In the genomic region with DNA sequence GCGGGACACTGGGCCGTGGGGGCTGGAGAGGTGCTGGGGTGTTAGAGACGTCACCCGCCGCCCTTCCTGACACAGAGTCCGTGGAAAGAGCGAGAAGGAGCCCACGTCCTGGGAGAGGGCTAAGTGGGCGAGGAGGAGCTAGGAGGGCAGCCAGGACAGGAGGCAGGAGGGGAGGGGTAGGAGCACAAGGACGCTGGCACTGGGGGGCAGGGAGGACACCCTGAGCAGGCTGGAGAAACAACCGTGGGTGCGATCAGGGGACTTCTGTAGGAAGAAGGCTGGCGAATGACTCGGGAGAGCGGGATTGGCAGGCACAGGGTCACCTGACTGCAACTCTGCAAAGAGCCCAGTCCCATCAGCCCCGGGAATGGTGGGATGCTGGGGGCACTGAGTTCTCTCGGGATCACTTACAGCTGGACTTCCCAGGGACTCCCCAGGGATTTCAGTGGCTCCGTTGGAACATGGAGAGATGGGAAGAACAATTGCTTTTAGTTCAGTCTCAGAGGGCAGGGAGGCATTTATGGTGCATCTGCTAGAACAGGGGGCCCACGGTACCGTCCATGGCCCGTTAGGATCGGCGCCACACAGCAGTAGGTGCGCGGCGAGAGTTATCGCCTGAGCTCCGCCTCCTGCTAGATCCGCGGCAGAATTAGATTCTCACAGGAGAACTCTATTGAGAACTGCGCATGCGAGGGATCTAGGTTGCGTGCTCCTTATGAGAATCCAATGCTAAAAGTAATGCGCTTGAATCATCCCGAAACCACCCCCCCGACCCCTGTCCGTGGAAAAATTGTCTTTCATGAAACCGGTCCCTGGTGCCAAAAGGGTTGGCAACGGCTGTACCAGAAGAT, we compare ENCODE assay signal across 9 cellular contexts. TPM values are rescaled to one million over a fixed set of nuclear protein-coding genes. Genes with fewer than 3 reads are reported as not detected.
DNase-seq lines count a peak whose midpoint lies in the region; ATAC-seq and TF ChIP-seq lines count a peak whose summit lies in the region.
"Had no signal": no experiment of that assay in that cellular context is flagged by ENCODE, and none has a peak within 500 bp of the region (broad histone marks: within the 10 kb centered on the region; RNA-seq: fewer than 3 reads in every experiment).

No MANE protein-coding gene starts in this region.

- ATAC-seq in natural killer cell (peak in 1 of 3 donors; percentile 64), GM21737 (IDR thresholded peaks at IDR 0.05; ENCODE audit: unreplicated experiment) (no peak), GM19463 (IDR thresholded peaks at IDR 0.05; ENCODE audit: unreplicated experiment) (no peak), GM18858 (IDR thresholded peaks at IDR 0.05; ENCODE audit: unreplicated experiment) (no peak), GM21423 (IDR thresholded peaks at IDR 0.05; ENCODE audit: unreplicated experiment) (no peak)

- DNase-seq in ELR (ENCODE audit: low read depth): peak; percentile 54
- peak; percentile 49 to 76 for DNase-seq in NCI-H526 (lab: John Stamatoyannopoulos, UW)
- no peak for DNase-seq in natural killer cell

- no peak for TF ChIP-seq CTCF in natural killer cell (IDR thresholded peaks at IDR 0.05)

- peaks cover 16 to 17% of the 10 kb centered on the region in 2 donors for H3K4me1 Mint-ChIP-seq in natural killer cell

- no peaks in the 10 kb centered on the region for H3K9me3 ChIP-seq in duodenal mucosa (ENCODE audit: control insufficient read depth in 1 of 2, low read length in 2 of 2)

- H3K36me3 Mint-ChIP-seq in natural killer cell: peaks cover 15% of the 10 kb centered on the region

- H3K4me3 ChIP-seq in duodenal mucosa (ENCODE audit: low read depth in 1 of 2, low read length in 2 of 2): peak overlapping the region; percentile 59 to 62

- H3K36me3 ChIP-seq in duodenal mucosa (ENCODE audit: control insufficient read depth in 1 of 2, insufficient read depth in 2 of 2, low read length in 2 of 2): peaks cover 16 to 22% of the 10 kb centered on the region in 2 donors

- H3K9me3 Mint-ChIP-seq in natural killer cell: no peaks in the 10 kb centered on the region

- H3K27ac Mint-ChIP-seq in natural killer cell: no peak overlapping the region

- H3K4me1 ChIP-seq in duodenal mucosa (ENCODE audit: control insufficient read depth in 1 of 2, insufficient read depth in 2 of 2, low read length in 2 of 2): peaks cover 0 to 7% of the 10 kb centered on the region in 2 donors

- intact Hi-C loops in natural killer cell (cut with micrococcal nuclease): no loop called here

- H3K27me3 Mint-ChIP-seq in natural killer cell (ENCODE audit: low read depth in 2 of 2): peaks cover 11 to 24% of the 10 kb centered on the region in 2 donors

- H3K27ac ChIP-seq in duodenal mucosa (ENCODE audit: low read depth, low read length): no peak overlapping the region
- H3K27ac ChIP-seq: KMS-11 had no signal

- peak overlapping the region; percentile 40 for H3K4me3 Mint-ChIP-seq in natural killer cell

- H3K27me3 ChIP-seq in duodenal mucosa (ENCODE audit: control insufficient read depth in 1 of 2, insufficient read depth in 2 of 2, low read length in 2 of 2): no peaks in the 10 kb centered on the region

- H3K9ac ChIP-seq in duodenal mucosa (ENCODE audit: low read depth in 1 of 2, low read length in 2 of 2): no peak overlapping the region
- H3K9ac ChIP-seq: KMS-11 had no signal

RNA-seq across cellular contexts. Expression of a gene that starts 24.3 kb away (rescaled TPM):
- total RNA-seq in natural killer cell: 10 to 100 TPM; 17.0 to 23.4 (median 18.6) TPM

RNA-seq across cellular contexts. Expression of a gene that starts 24.5 kb away (rescaled TPM):
- 1 to 10 TPM; 3.2 to 6.6 (median 5.2) TPM for total RNA-seq in natural killer cell

RNA-seq across cellular contexts. Expression of a gene that starts 46.2 kb away (rescaled TPM):
- 10 to 100 TPM in 1 of 3 donors, 1 to 10 TPM in 2; 6.1 to 13.1 (median 9.0) TPM for total RNA-seq in natural killer cell

RNA-seq across cellular contexts. Expression of a gene that starts 46.7 kb away (rescaled TPM):
- 100 to 1,000 TPM in 1 of 3 donors, 10 to 100 TPM in 2; 89.5 to 106 (median 91.4) TPM for total RNA-seq in natural killer cell
